Comparison of ENCODE assay signal across 9 cellular contexts in genomic region chr12:48978291-48978740, GRCh38. TPM values are rescaled to one million over a fixed set of nuclear protein-coding genes. Genes with fewer than 3 reads are reported as not detected.
DNase-seq lines count a peak whose midpoint lies in the region; ATAC-seq and TF ChIP-seq lines count a peak whose summit lies in the region.
"Had no signal": no experiment of that assay in that cellular context is flagged by ENCODE, and none has a peak within 500 bp of the region (broad histone marks: within the 10 kb centered on the region; RNA-seq: fewer than 3 reads in every experiment).

WNT1 (plus strand) TSS chr12:48978322; CDS start chr12:48978651, 329 bp downstream.

- POLR2A ChIA-PET in Panc1 (lab: Charles Lee): no interaction called here

- H3K27ac ChIP-seq in Panc1 (ENCODE audit: low read length) (no peak within 1 kb of the TSS), substantia nigra (ENCODE audit: low read depth, low read length, poor library complexity, severe bottlenecking) (no peak within 1 kb of the TSS)

- no peaks in the 10 kb centered on the region for H3K36me3 Mint-ChIP-seq in stimulated activated memory B cell treated with anti-CD40 and anti-IgM and Interleukin-4, amounts not matched to agents 10 μg/mL and 1 μg/mL and 100 μg/mL, for 72 hours

- H3K9me3 Mint-ChIP-seq in stimulated activated memory B cell treated with anti-CD40 and anti-IgM and Interleukin-4, amounts not matched to agents 10 μg/mL and 1 μg/mL and 100 μg/mL, for 72 hours: no peaks in the 10 kb centered on the region

- H3K4me3 ChIP-seq in Panc1 (ENCODE audit: low read depth in 2 of 2, low read length in 2 of 2): peak within 1 kb of the TSS; percentile 25 to 39

- no peaks in the 10 kb centered on the region for H3K36me3 ChIP-seq in Panc1 (ENCODE audit: control insufficient read depth, insufficient read depth, low read length)

- no peaks in the 10 kb centered on the region for H3K9me3 ChIP-seq in Panc1 (ENCODE audit: control insufficient read depth, insufficient read depth, low read depth, low read length)

- H3K4me1 Mint-ChIP-seq in stimulated activated memory B cell treated with anti-CD40 and anti-IgM and Interleukin-4, amounts not matched to agents 10 μg/mL and 1 μg/mL and 100 μg/mL, for 72 hours: peaks cover 61% of the 10 kb centered on the region

- DNase-seq in NCI-H748 (lab: John Stamatoyannopoulos, UW; ENCODE audit: unreplicated experiment) (peak; percentile 64), NCI-H748 treated with DMSO at 0.1 percent for 48 hours (lab: John Stamatoyannopoulos, UW) (no peak), Panc1 (ENCODE audit: low read depth, low spot score) (no peak), left ventricle myocardium superior (no peak), substantia nigra (lab: John Stamatoyannopoulos, UW) (no peak)
- no peak for DNase-seq in stimulated activated CD4-positive, alpha-beta T cell treated with anti-CD3 and anti-CD28 coated beads, Interleukin-1b, Interleukin-23, amount 100 ng/mL, for 48 hours
- DNase-seq: NCI-H1694 had no signal

- peaks cover 12% of the 10 kb centered on the region for H3K27me3 ChIP-seq in Panc1 (ENCODE audit: control insufficient read depth, insufficient read depth, low read length)

- in situ Hi-C loops in Panc1 (cut with HindIII; ENCODE audit: low pct_unique_long_range_greater_than_20kb, low sequenced_read_pairs): no loop called here

- peaks cover 86% of the 10 kb centered on the region for H3K27me3 Mint-ChIP-seq in stimulated activated memory B cell treated with anti-CD40 and anti-IgM and Interleukin-4, amounts not matched to agents 10 μg/mL and 1 μg/mL and 100 μg/mL, for 72 hours

- H3K27ac Mint-ChIP-seq in stimulated activated memory B cell treated with anti-CD40 and anti-IgM and Interleukin-4, amounts not matched to agents 10 μg/mL and 1 μg/mL and 100 μg/mL, for 72 hours: peak within 1 kb of the TSS; percentile 58

- CTCF ChIA-PET in Panc1 (lab: Charles Lee): interaction anchor here (0.6 to 2.6 kb wide), 6 partner anchors 10 to 257 kb away, joined by 3 to 10 read pairs (median 6); partner anchors contain the start of gene ARF3

- BruUV-seq in Panc1 (replicated peaks; lab: Mats Ljungman, UMichigan): no TSS peak

- ATAC-seq in Panc1 (peak; percentile 55), left ventricle myocardium superior (peak; percentile 25), GM18517 (IDR thresholded peaks at IDR 0.05; ENCODE audit: unreplicated experiment) (no peak)
- no peak for ATAC-seq in stimulated activated memory B cell treated with anti-CD40 and anti-IgM and Interleukin-4, amounts not matched to agents 10 μg/mL and 1 μg/mL and 100 μg/mL, for 72 hours

- H3K4me3 Mint-ChIP-seq in stimulated activated memory B cell treated with anti-CD40 and anti-IgM and Interleukin-4, amounts not matched to agents 10 μg/mL and 1 μg/mL and 100 μg/mL, for 72 hours: peak within 1 kb of the TSS; percentile 78

- intact Hi-C loops in Panc1 (cut with micrococcal nuclease; ENCODE audit: unreplicated experiment) (no loop called here), left ventricle myocardium superior (cut with micrococcal nuclease) (no loop called here)

- TF ChIP-seq CTCF in Panc1 (IDR thresholded peaks at IDR 0.05): peak; percentile 5

- peaks cover 9% of the 10 kb centered on the region for H3K4me1 ChIP-seq in Panc1 (ENCODE audit: control insufficient read depth, insufficient read depth, low read length)

RNA-seq across cellular contexts. Expression of gene WNT1, which starts in this region (rescaled TPM):
- total RNA-seq in Panc1 (2021; ENCODE audit: unreplicated experiment): not detected
- not detected for polyA plus RNA-seq in Panc1 (2012; ENCODE audit: insufficient read length)
- not detected for total RNA-seq in left ventricle myocardium superior

Comparison
In these comparisons a context has a peak if more than half of its experiments do, and no peak if none do; other contexts are left out.
1. Peak in ATAC-seq and H3K4me3 ChIP-seq in Panc1; RNA of the gene not detected or under 1 TPM.
2. Peak in ATAC-seq in left ventricle myocardium superior; RNA of the gene not detected or under 1 TPM.